In the genomic region with DNA sequence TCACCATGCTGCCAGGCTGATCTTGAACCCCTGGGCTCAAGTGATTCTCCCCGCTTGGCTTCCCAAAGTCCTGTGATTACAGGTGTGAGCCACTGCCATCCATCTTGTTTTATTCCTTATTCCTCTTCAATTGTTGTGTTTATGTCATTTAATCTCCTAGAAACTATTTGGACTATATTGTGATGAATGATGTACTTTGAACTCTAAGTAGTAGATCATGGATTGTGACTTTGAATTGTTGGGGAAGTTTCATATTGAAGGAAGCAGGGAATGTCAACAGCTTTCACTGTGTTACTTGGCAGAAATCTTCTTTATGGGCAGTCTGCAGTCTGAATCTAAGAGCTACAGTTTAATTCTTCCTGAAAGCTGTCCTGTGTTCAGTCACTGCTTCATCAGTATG, we compare ENCODE assay signal across 25 cellular contexts.
"Had no signal": no experiment of that assay in that cellular context is flagged by ENCODE, and none has a peak within 500 bp of the region (broad histone marks: within the 10 kb centered on the region; RNA-seq: fewer than 3 reads in every experiment).

No MANE protein-coding gene starts in this region.

- DNase-seq: activated B cell treated with CpG ODN at 0.5 μM for 24 hours; activated CD4-positive, alpha-beta T cell treated with anti-CD3 and anti-CD28 coated beads, Interleukin-2, amount 50 U/mL, for 1 hour; activated CD8-positive, alpha-beta T cell treated with anti-CD3 and anti-CD28 coated beads for 36 hours; activated T-cell treated with anti-CD3 and anti-CD28 coated beads, Interleukin-2, amount 50 U/mL, for 48 hours; dorsolateral prefrontal cortex; effector memory CD4-positive, alpha-beta T cell; erythroblast; heart left ventricle; lower lobe of right lung; mesendoderm; naive B cell; nucleus accumbens; right cardiac atrium; stimulated activated CD4-positive, alpha-beta T cell treated with anti-CD3 and anti-CD28 coated beads, Interleukin-12 subunit alpha, Interleukin-12 subunit beta, amount 100 ng/mL, for 4 hours; stimulated activated CD4-positive, alpha-beta T cell treated with anti-CD3 and anti-CD28 coated beads, Interleukin-4, amount 100 ng/mL, for 1 hour; stimulated activated naive CD8-positive, alpha-beta T cell treated with anti-CD3 and anti-CD28 coated beads, Interleukin-15, Interleukin-2, amounts not matched to agents 100 U/mL and 50 U/mL, for 24 hours; T-helper 1 cell; upper lobe of right lung had no signal

- H3K27ac ChIP-seq: coronary artery, dorsolateral prefrontal cortex, heart left ventricle, lower lobe of right lung, thoracic aorta, upper lobe of right lung had no signal

- H3K27me3 ChIP-seq: dorsolateral prefrontal cortex, heart left ventricle, left lung, upper lobe of right lung had no signal

- H3K9me3 Mint-ChIP-seq: activated B cell treated with CpG ODN at 0.5 μM for 24 hours; activated CD8-positive, alpha-beta T cell treated with anti-CD3 and anti-CD28 coated beads for 36 hours; activated T-helper 2 cell treated with anti-CD3 and anti-CD28 coated beads, Interferon-gamma antibody, Interleukin-2, Interleukin-4, amounts not matched to agents 10 μg/mL and 5 μg/mL and 100 μg/mL, durations not matched to agents 14 hours and 24 hours and 36 hours; naive B cell; T-helper 2 cell treated with Interferon-gamma antibody and Interleukin-4, amounts not matched to agents 5 μg/mL and 100 μg/mL, for 36 hours had no signal

- H3K36me3 Mint-ChIP-seq: activated naive CD4-positive, alpha-beta T cell treated with anti-CD3 and anti-CD28 coated beads, Interleukin-2, amount 50 U/mL, for 72 hours; naive B cell had no signal

- H3K4me1 ChIP-seq: left lung, lower lobe of right lung, upper lobe of right lung had no signal

- H3K27ac Mint-ChIP-seq: activated B cell treated with CpG ODN at 0.5 μM for 24 hours; activated CD8-positive, alpha-beta T cell treated with anti-CD3 and anti-CD28 coated beads for 36 hours; activated naive CD4-positive, alpha-beta T cell treated with anti-CD3 and anti-CD28 coated beads, Interleukin-2, amount 50 U/mL, for 72 hours; activated T-helper 2 cell treated with anti-CD3 and anti-CD28 coated beads, Interferon-gamma antibody, Interleukin-2, Interleukin-4, amounts not matched to agents 10 μg/mL and 5 μg/mL and 100 μg/mL, durations not matched to agents 14 hours and 24 hours and 36 hours; T-helper 2 cell treated with Interferon-gamma antibody and Interleukin-4, amounts not matched to agents 5 μg/mL and 100 μg/mL, for 36 hours had no signal

- H3K9me3 ChIP-seq: heart left ventricle, left lung, lower lobe of right lung, thoracic aorta, upper lobe of right lung had no signal

- H3K36me3 ChIP-seq: heart left ventricle, left lung, lower lobe of right lung, thoracic aorta, upper lobe of right lung had no signal

- H3K4me3 ChIP-seq: coronary artery, dorsolateral prefrontal cortex, heart left ventricle, left lung, lower lobe of right lung, thoracic aorta, upper lobe of right lung had no signal

- H3K27me3 Mint-ChIP-seq: activated B cell treated with CpG ODN at 0.5 μM for 24 hours, naive B cell had no signal

- H3K4me1 Mint-ChIP-seq: activated B cell treated with CpG ODN at 0.5 μM for 24 hours had no signal

- H3K4me3 Mint-ChIP-seq: activated B cell treated with CpG ODN at 0.5 μM for 24 hours; activated CD8-positive, alpha-beta T cell treated with anti-CD3 and anti-CD28 coated beads for 36 hours; naive B cell; neural crest cell; T-helper 2 cell treated with Interferon-gamma antibody and Interleukin-4, amounts not matched to agents 5 μg/mL and 100 μg/mL, for 36 hours had no signal

- ATAC-seq: activated CD8-positive, alpha-beta T cell treated with anti-CD3 and anti-CD28 coated beads for 36 hours; activated naive CD4-positive, alpha-beta T cell treated with anti-CD3 and anti-CD28 coated beads, Interleukin-2, amount 50 U/mL, for 72 hours; heart left ventricle; right cardiac atrium; stimulated activated naive CD8-positive, alpha-beta T cell treated with anti-CD3 and anti-CD28 coated beads, Interleukin-15, Interleukin-2, amounts not matched to agents 100 U/mL and 50 U/mL, for 24 hours; upper lobe of right lung had no signal
